Comparison of ENCODE assay signal across 17 cellular contexts in genomic region chr5:181212080-181212479, GRCh38. TPM values are rescaled to one million over a fixed set of nuclear protein-coding genes. Genes with fewer than 3 reads are reported as not detected.
A peak's percentile ranks its signal among the peaks of the same experiment; 100 is the strongest.
DNase-seq lines count a peak whose midpoint lies in the region; ATAC-seq and TF ChIP-seq lines count a peak whose summit lies in the region.
"Had no signal": no experiment of that assay in that cellular context is flagged by ENCODE, and none has a peak within 500 bp of the region (broad histone marks: within the 10 kb centered on the region; RNA-seq: fewer than 3 reads in every experiment).

No MANE protein-coding gene starts in this region.

- WGBS in heart left ventricle, 4 donors, result 50 to 66% (median 60%) methylated on average over 6 of the region's 6 CpGs
- WGBS in psoas muscle, 3 donors, result 31 to 41% (median 32%) methylated on average over 6 of the region's 6 CpGs

- H3K4me3 ChIP-seq in heart left ventricle (no peak overlapping the region), right atrium auricular region (no peak overlapping the region), psoas muscle (peak overlapping the region; percentile 31)
- H3K4me3 ChIP-seq: GM23338 had no signal

- peaks cover 13 to 17% (median 16%) of the 10 kb centered on the region in 3 donors for H3K4me1 Mint-ChIP-seq in IgD-negative memory B cell
- H3K4me1 Mint-ChIP-seq in activated CD8-positive, alpha-beta memory T cell treated with anti-CD3 and anti-CD28 coated beads, Interleukin-2, amount 10 ng/mL, durations not matched to agents 7 days and 5 days, result peaks cover 23% of the 10 kb centered on the region

- H3K27me3 ChIP-seq in heart left ventricle (no peaks in the 10 kb centered on the region), right atrium auricular region (no peaks in the 10 kb centered on the region), psoas muscle (ENCODE audit: insufficient read depth in 3 of 3, low read length in 2 of 3) (no peaks in the 10 kb centered on the region)

- H3K27ac Mint-ChIP-seq in IgD-negative memory B cell, result peak overlapping the region in 2 of 3 donors; percentile 18 to 23
- no peak overlapping the region for H3K27ac Mint-ChIP-seq in activated CD8-positive, alpha-beta memory T cell treated with anti-CD3 and anti-CD28 coated beads, Interleukin-2, amount 10 ng/mL, durations not matched to agents 7 days and 5 days
- H3K27ac Mint-ChIP-seq: GM23338 had no signal

- peak overlapping the region in 1 of 4 donors; percentile 33 for H3K4me3 Mint-ChIP-seq in IgD-negative memory B cell
- H3K4me3 Mint-ChIP-seq in activated CD8-positive, alpha-beta memory T cell treated with anti-CD3 and anti-CD28 coated beads, Interleukin-2, amount 10 ng/mL, durations not matched to agents 7 days and 5 days, result no peak overlapping the region
- H3K4me3 Mint-ChIP-seq: CD4-positive, alpha-beta T cell; GM23338 had no signal

- intact Hi-C loops in heart left ventricle (cut with DNase I) (no loop called here), psoas muscle (cut with DNase I) (no loop called here)

- H3K27ac ChIP-seq in heart left ventricle, result peak overlapping the region in 8 of 12 donors; percentile 36 to 74 (median 52)
- peak overlapping the region; percentile 18 to 64 for H3K27ac ChIP-seq in right atrium auricular region
- peak overlapping the region; percentile 75 for H3K27ac ChIP-seq in psoas muscle
- H3K27ac ChIP-seq: C4-2B had no signal

- CTCF ChIA-PET in activated CD8-positive, alpha-beta memory T cell treated with anti-CD3 and anti-CD28 coated beads, Interleukin-2, amount 10 ng/mL, durations not matched to agents 7 days and 5 days (lab: Charles Lee), result interaction anchor here (1.1 to 2.0 kb wide), 4 partner anchors 24 to 44 kb away, joined by 3 to 8 read pairs (median 4); no protein-coding TSS in a partner anchor

- peaks cover 0 to 29% (median 15%) of the 10 kb centered on the region in 12 donors for H3K4me1 ChIP-seq in heart left ventricle
- H3K4me1 ChIP-seq in right atrium auricular region, result peaks cover 0 to 26% of the 10 kb centered on the region in 2 donors
- peaks cover 33% of the 10 kb centered on the region for H3K4me1 ChIP-seq in psoas muscle

- H3K9me3 ChIP-seq in heart left ventricle, result no peaks in the 10 kb centered on the region
- H3K9me3 ChIP-seq in right atrium auricular region, result no peaks in the 10 kb centered on the region
- no peaks in the 10 kb centered on the region for H3K9me3 ChIP-seq in psoas muscle
- H3K9me3 ChIP-seq: Caco-2 had no signal

- ATAC-seq in heart left ventricle (peak; percentile 27 to 60 (median 44)), psoas muscle (peak in 3 of 4 donors; percentile 35 to 66 (median 60))
- ATAC-seq in activated CD8-positive, alpha-beta memory T cell treated with anti-CD3 and anti-CD28 coated beads, Interleukin-2, amount 10 ng/mL, durations not matched to agents 7 days and 5 days, result no peak
- ATAC-seq: GM23338, HepG2 had no signal

- no peak for TF ChIP-seq POLR2A in heart left ventricle (IDR thresholded peaks at IDR 0.05)

- no peaks in the 10 kb centered on the region for H3K36me3 ChIP-seq in heart left ventricle
- no peaks in the 10 kb centered on the region for H3K36me3 ChIP-seq in right atrium auricular region
- H3K36me3 ChIP-seq in psoas muscle (ENCODE audit: insufficient read depth in 1 of 2, low read depth in 1 of 2), result no peaks in the 10 kb centered on the region

- TF ChIP-seq CTCF in heart left ventricle (IDR thresholded peaks at IDR 0.05) (no peak), right atrium auricular region (IDR thresholded peaks at IDR 0.05) (no peak), psoas muscle (IDR thresholded peaks at IDR 0.05) (no peak)

- no peak for DNase-seq in heart left ventricle
- DNase-seq in right atrium auricular region (ENCODE audit: low spot score), result no peak
- DNase-seq in psoas muscle, result peak in 1 of 2 donors; percentile 47
- DNase-seq in mesenteric fat pad (ENCODE audit: low spot score), result no peak
- DNase-seq in kidney tubule cell (ENCODE audit: low spot score), result no peak
- DNase-seq in activated CD8-positive, alpha-beta memory T cell treated with anti-CD3 and anti-CD28 coated beads, Interleukin-2, amount 10 ng/mL, durations not matched to agents 7 days and 5 days, result no peak
- no peak for DNase-seq in DMS 273 (lab: John Stamatoyannopoulos, UW; ENCODE audit: unreplicated experiment)
- DNase-seq: ACHN; Caco-2; CD4-positive, alpha-beta T cell; DMS153; DMS79; GDM1 had no signal

- no peaks in the 10 kb centered on the region for H3K27me3 Mint-ChIP-seq in IgD-negative memory B cell
- peaks cover 2% of the 10 kb centered on the region for H3K27me3 Mint-ChIP-seq in activated CD8-positive, alpha-beta memory T cell treated with anti-CD3 and anti-CD28 coated beads, Interleukin-2, amount 10 ng/mL, durations not matched to agents 7 days and 5 days

- no peaks in the 10 kb centered on the region for H3K36me3 Mint-ChIP-seq in IgD-negative memory B cell
- no peaks in the 10 kb centered on the region for H3K36me3 Mint-ChIP-seq in activated CD8-positive, alpha-beta memory T cell treated with anti-CD3 and anti-CD28 coated beads, Interleukin-2, amount 10 ng/mL, durations not matched to agents 7 days and 5 days

- H3K9me3 Mint-ChIP-seq in IgD-negative memory B cell, result peaks cover 0 to 6% (median 2%) of the 10 kb centered on the region in 3 donors
- H3K9me3 Mint-ChIP-seq in activated CD8-positive, alpha-beta memory T cell treated with anti-CD3 and anti-CD28 coated beads, Interleukin-2, amount 10 ng/mL, durations not matched to agents 7 days and 5 days (ENCODE audit: low read depth), result no peaks in the 10 kb centered on the region

RNA-seq across cellular contexts. Expression of gene TRIM7, which starts 7.1 kb away (rescaled TPM):
- polyA plus RNA-seq in IgD-negative memory B cell (0.71 TPM), heart left ventricle (10 to 100 TPM in 1 of 2 donors, 1 to 10 TPM in 1; 3.6 to 11.0 TPM), psoas muscle (10 to 100 TPM; 10.4 to 37.7 (median 21.2) TPM)
- total RNA-seq in heart left ventricle (10 to 100 TPM in 1 of 9 donors, 1 to 10 TPM in 8; 3.7 to 10.2 (median 6.7) TPM), right atrium auricular region (1 to 10 TPM; 4.1 to 7.7 TPM), psoas muscle (10 to 100 TPM; 18.5 to 42.6 (median 32.4) TPM), mesenteric fat pad (3.0 TPM)
- 1 to 10 TPM; 1.6 to 1.7 TPM for total RNA-seq in activated CD8-positive, alpha-beta memory T cell treated with anti-CD3 and anti-CD28 coated beads, Interleukin-2, amount 10 ng/mL, durations not matched to agents 7 days and 5 days
- total RNA-seq: HepG2 had no signal

RNA-seq across cellular contexts. Expression of gene TRIM41, which starts 11.0 kb away (rescaled TPM):
- polyA plus RNA-seq in IgD-negative memory B cell, result 1.3 TPM
- 10 to 100 TPM; 12.3 to 27.3 (median 23.9) TPM for total RNA-seq in heart left ventricle
- 10 to 100 TPM; 20.2 TPM for polyA plus RNA-seq in heart left ventricle
- total RNA-seq in right atrium auricular region, result 10 to 100 TPM; 10.0 to 11.2 TPM
- 10 to 100 TPM; 26.6 to 33.6 (median 31.5) TPM for total RNA-seq in psoas muscle
- polyA plus RNA-seq in psoas muscle, result 10 to 100 TPM; 12.5 to 44.0 (median 17.4) TPM
- total RNA-seq in mesenteric fat pad, result 22.1 TPM
- total RNA-seq in activated CD8-positive, alpha-beta memory T cell treated with anti-CD3 and anti-CD28 coated beads, Interleukin-2, amount 10 ng/mL, durations not matched to agents 7 days and 5 days, result 10 to 100 TPM; 40.7 to 44.9 TPM

RNA-seq across cellular contexts. Expression of gene RACK1, which starts 31.6 kb away (rescaled TPM):
- polyA plus RNA-seq in IgD-negative memory B cell (2,243 TPM), heart left ventricle (1,000 to 10,000 TPM in 1 of 2 donors, 100 to 1,000 TPM in 1; 876 to 2,287 TPM), psoas muscle (1,000 to 10,000 TPM; 1,678 to 3,660 (median 1,849) TPM)
- total RNA-seq in heart left ventricle (1,000 to 10,000 TPM in 2 of 9 donors, 100 to 1,000 TPM in 7; 560 to 1,237 (median 771) TPM), right atrium auricular region (1,000 to 10,000 TPM; 1,155 to 1,413 TPM), psoas muscle (1,000 to 10,000 TPM in 1 of 4 donors, 100 to 1,000 TPM in 3; 832 to 1,110 (median 978) TPM), mesenteric fat pad (1,262 TPM)
- total RNA-seq in activated CD8-positive, alpha-beta memory T cell treated with anti-CD3 and anti-CD28 coated beads, Interleukin-2, amount 10 ng/mL, durations not matched to agents 7 days and 5 days, result 1,000 to 10,000 TPM; 1,565 to 1,861 TPM

RNA-seq across cellular contexts. Expression of gene TRIM52, which starts 48.9 kb away (rescaled TPM):
- polyA plus RNA-seq in IgD-negative memory B cell (31.6 TPM), heart left ventricle (10 to 100 TPM in 1 of 2 donors, 1 to 10 TPM in 1; 5.9 to 10.3 TPM), psoas muscle (10 to 100 TPM in 1 of 3 donors, 1 to 10 TPM in 2; 1.5 to 17.6 (median 4.8) TPM)
- total RNA-seq in heart left ventricle (10 to 100 TPM in 1 of 9 donors, 1 to 10 TPM in 8; 5.6 to 12.8 (median 7.6) TPM), right atrium auricular region (1 to 10 TPM; 4.4 to 9.1 TPM), psoas muscle (1 to 10 TPM; 3.0 to 5.8 (median 5.3) TPM), mesenteric fat pad (9.5 TPM)
- total RNA-seq in activated CD8-positive, alpha-beta memory T cell treated with anti-CD3 and anti-CD28 coated beads, Interleukin-2, amount 10 ng/mL, durations not matched to agents 7 days and 5 days, result 10 to 100 TPM; 20.0 to 26.2 TPM
